In genomic region chr17:58219789-58220183, GRCh38 we compare ENCODE assay signal across 8 cellular contexts. TPM values are rescaled to one million over a fixed set of nuclear protein-coding genes. Genes with fewer than 3 reads are reported as not detected.
DNase-seq lines count a peak whose midpoint lies in the region; ATAC-seq and TF ChIP-seq lines count a peak whose summit lies in the region.

No MANE protein-coding gene starts in this region.

- peaks cover 5% of the 10 kb centered on the region in 2 experiments; a peak in 2 of 4 replicates for H3K79me1 ChIP-seq in IMR-90 (ENCODE audit: low read depth in 1 of 2, low read length in 2 of 2)

- H3K4me1 ChIP-seq in BE2C (no peaks in the 10 kb centered on the region), IMR-90 (ENCODE audit: control insufficient read depth, insufficient read depth, low read length) (peaks cover 3% of the 10 kb centered on the region; the same call in 1 of the 2 replicates), muscle layer of duodenum (ENCODE audit: control insufficient read depth in 1 of 2, insufficient read depth in 2 of 2, low read length in 2 of 2) (peaks cover 0 to 11% of the 10 kb centered on the region in 2 donors)

- no peak overlapping the region for H2BK5ac ChIP-seq in IMR-90 (ENCODE audit: low read depth, low read length, poor library complexity, severe bottlenecking)

- H3K36me3 ChIP-seq in BE2C (no peaks in the 10 kb centered on the region), IMR-90 (ENCODE audit: control insufficient read depth, insufficient read depth, low read length) (0 out of 2 replicates have a peak, but pooled peaks cover 2% of the 10 kb centered on the region), brain microvascular endothelial cell (replicated peaks) (no peaks in the 10 kb centered on the region), muscle layer of duodenum (ENCODE audit: control insufficient read depth in 1 of 2, insufficient read depth in 2 of 2, low read length in 2 of 2) (peaks cover 6 to 14% of the 10 kb centered on the region in 2 donors)

- H2AK5ac ChIP-seq in IMR-90 (ENCODE audit: low read depth, low read length) = no peak overlapping the region

- in situ Hi-C loops in IMR-90 (cut with MboI; ENCODE audit: low sequenced_read_pairs) (no loop called here), brain microvascular endothelial cell (cut with HindIII; ENCODE audit: low pct_ligation_motif_present, low sequenced_read_pairs) (no loop called here)

- no peak overlapping the region for H2BK120ac ChIP-seq in IMR-90 (ENCODE audit: low read depth, low read length)

- intact Hi-C loops in IMR-90 (cut with micrococcal nuclease) = no loop called here

- DNase-seq in BE2C (no peak), IMR-90 (no peak), brain microvascular endothelial cell (no peak), kidney glomerular epithelial cell (lab: John Stamatoyannopoulos, UW) (no peak), T-helper 9 cell (no peak), HPDE6-E6E7 (ENCODE audit: extremely low spot score) (no peak)

- peak overlapping the region; percentile 94 to 96 for H4K8ac ChIP-seq in IMR-90 (ENCODE audit: low read depth in 2 of 2, low read length in 2 of 2)

- no peak overlapping the region for H4K91ac ChIP-seq in IMR-90 (ENCODE audit: insufficient read depth, low read depth, low read length)

- no peak overlapping the region for H3K14ac ChIP-seq in IMR-90 (replicated peaks; ENCODE audit: low read depth, low read length)

- H3K9me1 ChIP-seq in IMR-90 (ENCODE audit: insufficient read depth, low read length) = peaks cover 5% of the 10 kb centered on the region; the same call in 1 of the 2 replicates

- no peak overlapping the region for H3K56ac ChIP-seq in IMR-90 (ENCODE audit: extremely low read depth, insufficient read depth, low read length)

- CTCF ChIA-PET in IMR-90 (lab: Yijun Ruan, JAX) = interaction anchor here (0.5 to 0.6 kb wide), 2 partner anchors 11 to 340 kb away, joined by 3 to 4 read pairs; no protein-coding TSS in a partner anchor

- H2AK9ac ChIP-seq in IMR-90 (replicated peaks; ENCODE audit: low read depth, low read length, poor library complexity) = no peak overlapping the region

- no peak for TF ChIP-seq RAD21 in IMR-90 (IDR thresholded peaks at IDR 0.05; ENCODE audit: low read length)

- no peak overlapping the region for H3K9ac ChIP-seq in IMR-90 (ENCODE audit: low read depth, low read length)

- H3K4ac ChIP-seq in IMR-90 (ENCODE audit: low read depth, low read length) = no peak overlapping the region

- 87% methylated on average over 3 of the region's 7 CpGs; no CpG with 5 or more reads in 1 of the 2 experiments for WGBS in IMR-90 (ENCODE audit: extremely low coverage in 2 of 2, insufficient read length in 1 of 2), 2 experiments

- dilution Hi-C loops in IMR-90 (cut with HindIII; ENCODE audit: low sequenced_read_pairs, unreplicated experiment) = no loop called here

- no TSS peak for BruUV-seq in IMR-90 (replicated peaks; lab: Mats Ljungman, UMichigan)

- TF ChIP-seq POLR2A in IMR-90 (IDR thresholded peaks at IDR 0.05; ENCODE audit: low read depth, low read length) = no peak

- no peak overlapping the region for H3K27ac ChIP-seq in IMR-90 (ENCODE audit: insufficient read depth, low read length)
- no peak overlapping the region for H3K27ac ChIP-seq in brain microvascular endothelial cell
- H3K27ac ChIP-seq in muscle layer of duodenum (ENCODE audit: low read length) = peak overlapping the region; percentile 72

- no peaks in the 10 kb centered on the region for H3K27me3 ChIP-seq in BE2C
- H3K27me3 ChIP-seq in IMR-90 (ENCODE audit: control insufficient read depth, insufficient read depth, low read length) = no peaks in the 10 kb centered on the region
- H3K27me3 ChIP-seq in brain microvascular endothelial cell (replicated peaks) = no peaks in the 10 kb centered on the region
- no peaks in the 10 kb centered on the region for H3K27me3 ChIP-seq in muscle layer of duodenum (ENCODE audit: low read depth, low read length)

- no peak overlapping the region for H3K23ac ChIP-seq in IMR-90 (ENCODE audit: low read depth, low read length)

- peak overlapping the region; percentile 94 for H4K5ac ChIP-seq in IMR-90 (ENCODE audit: low read depth, low read length)

- POLR2A ChIA-PET in IMR-90 (lab: Charles Lee; ENCODE audit: unreplicated experiment) = no interaction called here

- peak overlapping the region; percentile 97 for H3K4me3 ChIP-seq in BE2C (ENCODE audit: low read depth, low read length)
- H3K4me3 ChIP-seq in IMR-90 (ENCODE audit: insufficient read depth, low read depth, low read length) = no peak overlapping the region
- peak overlapping the region; percentile 89 for H3K4me3 ChIP-seq in brain microvascular endothelial cell (ENCODE audit: low read depth, low read length)
- peak overlapping the region; percentile 94 for H3K4me3 ChIP-seq in muscle layer of duodenum (ENCODE audit: low read depth in 1 of 2, low read length in 2 of 2)

- peak overlapping the region; percentile 78 for H2AFZ ChIP-seq in IMR-90 (replicated peaks; ENCODE audit: low read length, poor library complexity)

- no peak for TF ChIP-seq CTCF in BE2C (IDR thresholded peaks at IDR 0.05; ENCODE audit: low read depth, low read length)
- no peak for TF ChIP-seq CTCF in IMR-90 (conservative IDR thresholded peaks at IDR 0.05; ENCODE audit: low read depth, low read length)
- TF ChIP-seq CTCF in brain microvascular endothelial cell (IDR thresholded peaks at IDR 0.05; ENCODE audit: low read depth, low read length, missing control alignments) = no peak

- ATAC-seq in IMR-90 (ENCODE audit: low read depth) (no peak), GM21423 (IDR thresholded peaks at IDR 0.05; ENCODE audit: unreplicated experiment) (no peak)

- peak overlapping the region; percentile 49; the same call in 1 of the 2 replicates for H3K4me2 ChIP-seq in IMR-90 (ENCODE audit: low read depth, low read length)

- H3K18ac ChIP-seq in IMR-90 (ENCODE audit: low read depth, low read length) = no peak overlapping the region

- no peak overlapping the region for H2BK15ac ChIP-seq in IMR-90 (ENCODE audit: low read depth, low read length)

- no peak overlapping the region for H2BK20ac ChIP-seq in IMR-90 (ENCODE audit: low read depth, low read length)

- H4K20me1 ChIP-seq in IMR-90 (ENCODE audit: insufficient read depth, low read length) = no peaks in the 10 kb centered on the region

- H3K9me3 ChIP-seq in BE2C (no peaks in the 10 kb centered on the region), IMR-90 (ENCODE audit: control insufficient read depth, insufficient read depth, low read length) (no peaks in the 10 kb centered on the region), muscle layer of duodenum (ENCODE audit: control insufficient read depth in 1 of 2, low read length in 2 of 2) (no peaks in the 10 kb centered on the region)

TF ChIP-seq in IMR-90, 13 proteins besides CTCF, POLR2A, EP300 and RAD21:
- TF ChIP-seq CEBPB (IDR thresholded peaks at IDR 0.05; ENCODE audit: low read depth, low read length) = no peak

RNA-seq across cellular contexts. Expression of gene MKS1, which starts 0.7 kb away (rescaled TPM):
- 25.2 TPM for polyA plus RNA-seq in BE2C (2012; ENCODE audit: insufficient read depth, insufficient read length, low read depth)
- total RNA-seq in IMR-90 (2012; rRNA removed) = 8.9 and 11.5 TPM in 2 replicates
- polyA plus RNA-seq in IMR-90 (2012; rRNA removed) = 11.0 and 13.2 TPM in 2 replicates
- polyA plus RNA-seq in IMR-90 (2012; cell fraction: cytosol; rRNA removed) = 5.2 and 6.8 TPM in 2 replicates
- polyA plus RNA-seq in IMR-90 (2012; cell fraction: nucleus; rRNA removed; ENCODE audit: low replicate concordance) = 18.8 and 24.9 TPM in 2 replicates

RNA-seq across cellular contexts. Expression of gene LPO, which starts 18.6 kb away (rescaled TPM):
- polyA plus RNA-seq in BE2C (2012; ENCODE audit: insufficient read depth, insufficient read length, low read depth) = not detected
- not detected in 2 replicates for total RNA-seq in IMR-90 (2012; rRNA removed)
- polyA plus RNA-seq in IMR-90 (2012; rRNA removed) = not detected in 2 replicates
- polyA plus RNA-seq in IMR-90 (2012; cell fraction: cytosol; rRNA removed) = not detected in 2 replicates
- polyA plus RNA-seq in IMR-90 (2012; cell fraction: nucleus; rRNA removed; ENCODE audit: low replicate concordance) = 0.06 TPM in 1 of 2 replicates, not detected in the other

RNA-seq across cellular contexts. Expression of gene EPX, which starts 27.3 kb away (rescaled TPM):
- 0.74 TPM for polyA plus RNA-seq in BE2C (2012; ENCODE audit: insufficient read depth, insufficient read length, low read depth)
- not detected in 2 replicates for total RNA-seq in IMR-90 (2012; rRNA removed)
- polyA plus RNA-seq in IMR-90 (2012; rRNA removed) = not detected in 2 replicates
- not detected in 2 replicates for polyA plus RNA-seq in IMR-90 (2012; cell fraction: cytosol; rRNA removed)
- polyA plus RNA-seq in IMR-90 (2012; cell fraction: nucleus; rRNA removed; ENCODE audit: low replicate concordance) = not detected in 2 replicates

RNA-seq across cellular contexts. Expression of gene OR4D2, which starts 53.0 kb away (rescaled TPM):
- not detected for polyA plus RNA-seq in BE2C (2012; ENCODE audit: insufficient read depth, insufficient read length, low read depth)
- not detected in 2 replicates for total RNA-seq in IMR-90 (2012; rRNA removed)
- not detected in 2 replicates for polyA plus RNA-seq in IMR-90 (2012; rRNA removed)
- polyA plus RNA-seq in IMR-90 (2012; cell fraction: cytosol; rRNA removed) = not detected in 2 replicates
- not detected in 2 replicates for polyA plus RNA-seq in IMR-90 (2012; cell fraction: nucleus; rRNA removed; ENCODE audit: low replicate concordance)
